8 cellular contexts compared by ENCODE assay signal in the genomic region with DNA sequence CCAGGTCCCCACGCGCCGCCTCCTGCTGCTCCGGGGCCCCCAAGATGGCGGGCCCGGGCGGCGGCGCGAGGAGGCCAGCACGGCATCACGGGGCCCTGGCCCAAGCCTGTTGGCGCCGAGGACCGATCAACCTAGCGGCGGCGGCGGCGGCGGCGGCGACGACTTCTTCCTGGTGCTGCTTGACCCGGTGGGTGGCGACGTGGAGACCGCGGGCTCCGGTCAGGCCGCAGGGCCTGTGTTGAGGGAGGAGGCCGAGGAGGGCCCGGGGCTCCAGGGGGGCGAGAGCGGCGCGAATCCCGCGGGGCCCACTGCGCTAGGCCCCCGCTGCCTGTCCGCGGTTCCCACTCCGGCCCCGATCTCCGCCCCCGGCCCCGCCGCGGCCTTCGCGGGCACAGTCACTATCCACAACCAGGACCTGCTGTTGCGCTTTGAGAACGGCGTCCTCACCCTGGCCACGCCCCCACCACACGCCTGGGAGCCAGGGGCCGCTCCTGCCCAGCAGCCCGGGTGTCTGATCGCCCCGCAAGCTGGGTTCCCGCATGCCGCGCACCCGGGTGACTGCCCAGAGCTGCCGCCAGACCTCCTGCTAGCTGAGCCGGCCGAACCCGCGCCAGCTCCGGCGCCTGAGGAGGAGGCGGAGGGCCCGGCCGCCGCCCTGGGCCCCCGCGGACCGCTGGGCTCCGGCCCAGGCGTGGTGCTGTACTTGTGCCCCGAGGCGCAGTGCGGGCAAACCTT. TPM values are rescaled to one million over a fixed set of nuclear protein-coding genes. Genes with fewer than 3 reads are reported as not detected.
DNase-seq lines count a peak whose midpoint lies in the region; ATAC-seq and TF ChIP-seq lines count a peak whose summit lies in the region.
"Not testable (repeated sequence)": the region's sequence is repeated elsewhere in the genome, so short reads cannot be mapped to it uniquely, and the experiment has no call there.

No MANE protein-coding gene starts in this region.

- TF ChIP-seq CTCF in fibroblast of villous mesenchyme (IDR thresholded peaks at IDR 0.05; ENCODE audit: insufficient read depth, low read depth, low read length), result not testable (repeated sequence)

- peak; percentile 22 for DNase-seq in EL
- DNase-seq in SJCRH30, result peak; percentile 13 to 25
- DNase-seq in fibroblast of villous mesenchyme (ENCODE audit: low read depth), result not testable (repeated sequence)
- DNase-seq in stimulated activated naive CD8-positive, alpha-beta T cell treated with anti-CD3 and anti-CD28 coated beads, Interleukin-15, Interleukin-2, amounts not matched to agents 100 U/mL and 50 U/mL, for 24 hours, result peak; percentile 17

- peak overlapping the region; percentile 33 for H3K4me3 Mint-ChIP-seq in activated naive CD4-positive, alpha-beta T cell treated with anti-CD3 and anti-CD28 coated beads, Interleukin-2, amount 50 U/mL, for 24 hours

- H3K27me3 Mint-ChIP-seq in activated naive CD4-positive, alpha-beta T cell treated with anti-CD3 and anti-CD28 coated beads, Interleukin-2, amount 50 U/mL, for 24 hours, result not testable (repeated sequence)

- H3K9me3 Mint-ChIP-seq in activated naive CD4-positive, alpha-beta T cell treated with anti-CD3 and anti-CD28 coated beads, Interleukin-2, amount 50 U/mL, for 24 hours, result not testable (repeated sequence)

- H3K4me3 ChIP-seq in SJCRH30 (peak overlapping the region; percentile 73), fibroblast of villous mesenchyme (ENCODE audit: low read depth, low read length) (peak overlapping the region; percentile 50), muscle layer of duodenum (ENCODE audit: low read depth in 1 of 2, low read length in 2 of 2) (peak overlapping the region; percentile 26 to 56)

- H3K4me1 ChIP-seq in SJCRH30, result not testable (repeated sequence)
- H3K4me1 ChIP-seq in muscle layer of duodenum (ENCODE audit: control insufficient read depth in 1 of 2, insufficient read depth in 2 of 2, low read length in 2 of 2), result peaks cover 0 to 16% of the 10 kb centered on the region in 2 donors

- not testable (repeated sequence) for H3K9me3 ChIP-seq in SJCRH30 (replicated peaks); muscle layer of duodenum (ENCODE audit: control insufficient read depth in 1 of 2, low read length in 2 of 2)

- H3K27ac Mint-ChIP-seq in activated naive CD4-positive, alpha-beta T cell treated with anti-CD3 and anti-CD28 coated beads, Interleukin-2, amount 50 U/mL, for 24 hours, result not testable (repeated sequence)

- peaks cover 37% of the 10 kb centered on the region for H3K4me1 Mint-ChIP-seq in activated naive CD4-positive, alpha-beta T cell treated with anti-CD3 and anti-CD28 coated beads, Interleukin-2, amount 50 U/mL, for 24 hours

- H3K36me3 Mint-ChIP-seq in activated naive CD4-positive, alpha-beta T cell treated with anti-CD3 and anti-CD28 coated beads, Interleukin-2, amount 50 U/mL, for 24 hours, result peaks cover 17% of the 10 kb centered on the region

- ATAC-seq in GM21619 (IDR thresholded peaks at IDR 0.05; ENCODE audit: unreplicated experiment) (peak; percentile 80), HG03520 (IDR thresholded peaks at IDR 0.05; ENCODE audit: unreplicated experiment) (peak; percentile 67)
- ATAC-seq in stimulated activated naive CD8-positive, alpha-beta T cell treated with anti-CD3 and anti-CD28 coated beads, Interleukin-15, Interleukin-2, amounts not matched to agents 100 U/mL and 50 U/mL, for 24 hours, result peak; percentile 75

- not testable (repeated sequence) for H3K27me3 ChIP-seq in SJCRH30; muscle layer of duodenum (ENCODE audit: low read depth, low read length)

- H3K36me3 ChIP-seq in SJCRH30; muscle layer of duodenum (ENCODE audit: control insufficient read depth in 1 of 2, insufficient read depth in 2 of 2, low read length in 2 of 2): not testable (repeated sequence)

- peak overlapping the region; percentile 80 for H3K27ac ChIP-seq in SJCRH30
- not testable (repeated sequence) for H3K27ac ChIP-seq in muscle layer of duodenum (ENCODE audit: low read length)

RNA-seq across cellular contexts. Expression of gene ZXDB, which starts 0.5 kb away (rescaled TPM):
- total RNA-seq in SJCRH30 (2014; rRNA removed; shearing (Covaris generic)), result 8.7 and 9.3 TPM in 2 replicates
- 7.7 and 10.4 TPM in 2 replicates for total RNA-seq in fibroblast of villous mesenchyme
